Comparison of ENCODE assay signal across 15 cellular contexts in the genomic region with DNA sequence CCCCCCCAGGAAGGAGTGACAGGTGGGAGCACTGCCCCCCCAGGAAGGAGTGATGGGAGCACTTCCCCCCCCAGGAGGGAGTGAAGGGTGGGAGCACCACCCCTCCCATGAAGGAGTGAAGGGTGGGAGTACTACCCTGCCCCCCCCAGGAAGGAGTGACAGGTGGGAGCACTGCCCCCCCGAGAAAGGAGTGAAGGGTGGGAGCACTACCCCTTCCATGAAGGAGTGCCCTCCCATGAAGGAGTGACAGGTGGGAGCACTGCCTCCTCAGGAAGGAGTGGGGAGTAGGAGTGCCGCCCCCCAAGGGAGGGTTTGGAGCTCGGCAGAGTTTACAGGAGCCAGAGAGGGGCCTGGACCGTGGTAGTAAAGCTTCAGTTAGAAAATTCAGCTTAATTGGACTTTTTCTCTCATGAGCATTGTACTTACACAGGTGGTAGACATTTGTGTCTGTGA.
A peak's percentile ranks its signal among the peaks of the same experiment; 100 is the strongest.
DNase-seq lines count a peak whose midpoint lies in the region; ATAC-seq and TF ChIP-seq lines count a peak whose summit lies in the region.
"Had no signal": no experiment of that assay in that cellular context is flagged by ENCODE, and none has a peak within 500 bp of the region (broad histone marks: within the 10 kb centered on the region; RNA-seq: fewer than 3 reads in every experiment).

No MANE protein-coding gene starts in this region.

- H3K27ac Mint-ChIP-seq in activated naive CD4-positive, alpha-beta T cell treated with anti-CD3 and anti-CD28 coated beads, Interleukin-2, amount 10 ng/mL, durations not matched to agents 7 days and 5 days = no peak overlapping the region
- H3K27ac Mint-ChIP-seq: CD4-positive, CD25-positive, alpha-beta regulatory T cell; IgD-negative memory B cell had no signal

- WGBS in stomach, 5 donors = 72 to 84% (median 79%) methylated on average over 4 of the region's 4 CpGs

- H3K9me3 ChIP-seq in stomach = no peaks in the 10 kb centered on the region
- H3K9me3 ChIP-seq: BLaER1, HAP-1 had no signal

- no peaks in the 10 kb centered on the region for H3K36me3 Mint-ChIP-seq in activated naive CD4-positive, alpha-beta T cell treated with anti-CD3 and anti-CD28 coated beads, Interleukin-2, amount 10 ng/mL, durations not matched to agents 7 days and 5 days
- H3K36me3 Mint-ChIP-seq: CD4-positive, CD25-positive, alpha-beta regulatory T cell; IgD-negative memory B cell had no signal

- no peak for TF ChIP-seq CTCF in stomach (IDR thresholded peaks at IDR 0.05)

- H3K4me1 ChIP-seq in stomach = no peaks in the 10 kb centered on the region
- H3K4me1 ChIP-seq: BLaER1, HAP-1 had no signal

- H3K4me3 ChIP-seq in H7 (ENCODE audit: insufficient read depth, low read depth, low read length) (no peak overlapping the region), stomach (no peak overlapping the region)
- H3K4me3 ChIP-seq: BLaER1, HAP-1 had no signal

- CTCF ChIA-PET in activated naive CD4-positive, alpha-beta T cell treated with anti-CD3 and anti-CD28 coated beads, Interleukin-2, amount 10 ng/mL, durations not matched to agents 7 days and 5 days (lab: Charles Lee) = no interaction called here

- no peaks in the 10 kb centered on the region for H3K9me3 Mint-ChIP-seq in activated naive CD4-positive, alpha-beta T cell treated with anti-CD3 and anti-CD28 coated beads, Interleukin-2, amount 10 ng/mL, durations not matched to agents 7 days and 5 days
- H3K9me3 Mint-ChIP-seq: IgD-negative memory B cell had no signal

- peak; percentile 3 for DNase-seq in activated naive CD4-positive, alpha-beta T cell treated with anti-CD3 and anti-CD28 coated beads, Interleukin-2, amount 10 ng/mL, durations not matched to agents 7 days and 5 days
- DNase-seq in activated naive CD4-positive, alpha-beta T cell (lab: John Stamatoyannopoulos, UW) = no peak
- peak; percentile 11 for DNase-seq in H7
- DNase-seq in iPS-NIHi7 (ENCODE audit: extremely low spot score) = peak; percentile 2
- DNase-seq in stomach = peak; percentile 11
- DNase-seq in medulla oblongata (ENCODE audit: extremely low spot score) = no peak
- DNase-seq: 8988T; AML-193; CD4-positive, CD25-positive, alpha-beta regulatory T cell; DMS 273 treated with DMSO at 0.1 percent for 48 hours; GOT3 had no signal

- no peaks in the 10 kb centered on the region for H3K4me1 Mint-ChIP-seq in activated naive CD4-positive, alpha-beta T cell treated with anti-CD3 and anti-CD28 coated beads, Interleukin-2, amount 10 ng/mL, durations not matched to agents 7 days and 5 days
- H3K4me1 Mint-ChIP-seq: CD4-positive, CD25-positive, alpha-beta regulatory T cell; IgD-negative memory B cell had no signal

- no peak for TF ChIP-seq EP300 in stomach (IDR thresholded peaks at IDR 0.05)

- H3K27ac ChIP-seq in stomach = no peak overlapping the region
- H3K27ac ChIP-seq: BLaER1 had no signal

- peaks cover 3% of the 10 kb centered on the region for H3K27me3 Mint-ChIP-seq in activated naive CD4-positive, alpha-beta T cell treated with anti-CD3 and anti-CD28 coated beads, Interleukin-2, amount 10 ng/mL, durations not matched to agents 7 days and 5 days
- H3K27me3 Mint-ChIP-seq: CD4-positive, CD25-positive, alpha-beta regulatory T cell had no signal

- H3K4me3 Mint-ChIP-seq in activated naive CD4-positive, alpha-beta T cell treated with anti-CD3 and anti-CD28 coated beads, Interleukin-2, amount 10 ng/mL, durations not matched to agents 7 days and 5 days = no peak overlapping the region
- H3K4me3 Mint-ChIP-seq: CD4-positive, CD25-positive, alpha-beta regulatory T cell; IgD-negative memory B cell had no signal

- intact Hi-C loops in stomach (cut with DNase I; ENCODE audit: low total_unique reads) = no loop called here

- H3K27me3 ChIP-seq in H7 (ENCODE audit: control insufficient read depth, insufficient read depth, low read length) (no peaks in the 10 kb centered on the region), stomach (no peaks in the 10 kb centered on the region)
- H3K27me3 ChIP-seq: BLaER1 had no signal

- ATAC-seq in HG02840 (IDR thresholded peaks at IDR 0.05; ENCODE audit: low FRiP score, unreplicated experiment) = no peak

- H3K36me3 ChIP-seq in H7 (replicated peaks; ENCODE audit: control insufficient read depth, insufficient read depth, low read length) (no peaks in the 10 kb centered on the region), stomach (no peaks in the 10 kb centered on the region)
- H3K36me3 ChIP-seq: BLaER1, HAP-1 had no signal

- no peak for TF ChIP-seq POLR2A in stomach (IDR thresholded peaks at IDR 0.05)

Comparison
In these comparisons a context has a peak if more than half of its experiments do, and no peak if none do; other contexts are left out.
1. DNase-seq: peak in activated naive CD4-positive, alpha-beta T cell treated with anti-CD3 and anti-CD28 coated beads, Interleukin-2, amount 10 ng/mL, durations not matched to agents 7 days and 5 days (single experiment), H7 (single experiment), iPS-NIHi7 (single experiment) and stomach (single experiment); none in activated naive CD4-positive, alpha-beta T cell (0 of 4) and medulla oblongata (single experiment).